Comparison of ENCODE assay signal across 1 cellular context in the genomic region with DNA sequence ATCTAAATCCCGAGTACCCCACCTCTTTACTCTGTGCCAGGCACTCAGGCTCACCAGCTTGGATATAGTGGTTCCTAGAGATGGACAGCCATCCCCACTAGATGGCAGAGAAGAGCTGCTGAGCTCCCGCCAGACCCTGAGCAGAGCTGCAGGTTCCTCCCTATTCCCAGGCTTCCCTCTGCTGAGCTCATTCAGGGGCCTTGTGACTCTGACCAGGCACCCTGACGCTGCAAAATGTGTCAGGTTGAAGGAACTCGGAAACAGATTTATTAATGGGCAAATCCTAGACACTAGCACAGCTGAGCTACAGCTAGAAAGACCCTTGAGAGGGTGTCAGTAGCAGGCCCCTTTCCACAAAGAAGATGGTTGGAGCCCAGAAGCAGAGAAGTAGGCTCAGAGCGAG.
TF ChIP-seq lines count a peak whose summit lies in the region.

No MANE protein-coding gene starts in this region.

TF ChIP-seq in K562, 482 proteins besides CTCF, POLR2A, EP300 and RAD21 (continued from another document and continues in another):
- TF ChIP-seq, protein P1, sequence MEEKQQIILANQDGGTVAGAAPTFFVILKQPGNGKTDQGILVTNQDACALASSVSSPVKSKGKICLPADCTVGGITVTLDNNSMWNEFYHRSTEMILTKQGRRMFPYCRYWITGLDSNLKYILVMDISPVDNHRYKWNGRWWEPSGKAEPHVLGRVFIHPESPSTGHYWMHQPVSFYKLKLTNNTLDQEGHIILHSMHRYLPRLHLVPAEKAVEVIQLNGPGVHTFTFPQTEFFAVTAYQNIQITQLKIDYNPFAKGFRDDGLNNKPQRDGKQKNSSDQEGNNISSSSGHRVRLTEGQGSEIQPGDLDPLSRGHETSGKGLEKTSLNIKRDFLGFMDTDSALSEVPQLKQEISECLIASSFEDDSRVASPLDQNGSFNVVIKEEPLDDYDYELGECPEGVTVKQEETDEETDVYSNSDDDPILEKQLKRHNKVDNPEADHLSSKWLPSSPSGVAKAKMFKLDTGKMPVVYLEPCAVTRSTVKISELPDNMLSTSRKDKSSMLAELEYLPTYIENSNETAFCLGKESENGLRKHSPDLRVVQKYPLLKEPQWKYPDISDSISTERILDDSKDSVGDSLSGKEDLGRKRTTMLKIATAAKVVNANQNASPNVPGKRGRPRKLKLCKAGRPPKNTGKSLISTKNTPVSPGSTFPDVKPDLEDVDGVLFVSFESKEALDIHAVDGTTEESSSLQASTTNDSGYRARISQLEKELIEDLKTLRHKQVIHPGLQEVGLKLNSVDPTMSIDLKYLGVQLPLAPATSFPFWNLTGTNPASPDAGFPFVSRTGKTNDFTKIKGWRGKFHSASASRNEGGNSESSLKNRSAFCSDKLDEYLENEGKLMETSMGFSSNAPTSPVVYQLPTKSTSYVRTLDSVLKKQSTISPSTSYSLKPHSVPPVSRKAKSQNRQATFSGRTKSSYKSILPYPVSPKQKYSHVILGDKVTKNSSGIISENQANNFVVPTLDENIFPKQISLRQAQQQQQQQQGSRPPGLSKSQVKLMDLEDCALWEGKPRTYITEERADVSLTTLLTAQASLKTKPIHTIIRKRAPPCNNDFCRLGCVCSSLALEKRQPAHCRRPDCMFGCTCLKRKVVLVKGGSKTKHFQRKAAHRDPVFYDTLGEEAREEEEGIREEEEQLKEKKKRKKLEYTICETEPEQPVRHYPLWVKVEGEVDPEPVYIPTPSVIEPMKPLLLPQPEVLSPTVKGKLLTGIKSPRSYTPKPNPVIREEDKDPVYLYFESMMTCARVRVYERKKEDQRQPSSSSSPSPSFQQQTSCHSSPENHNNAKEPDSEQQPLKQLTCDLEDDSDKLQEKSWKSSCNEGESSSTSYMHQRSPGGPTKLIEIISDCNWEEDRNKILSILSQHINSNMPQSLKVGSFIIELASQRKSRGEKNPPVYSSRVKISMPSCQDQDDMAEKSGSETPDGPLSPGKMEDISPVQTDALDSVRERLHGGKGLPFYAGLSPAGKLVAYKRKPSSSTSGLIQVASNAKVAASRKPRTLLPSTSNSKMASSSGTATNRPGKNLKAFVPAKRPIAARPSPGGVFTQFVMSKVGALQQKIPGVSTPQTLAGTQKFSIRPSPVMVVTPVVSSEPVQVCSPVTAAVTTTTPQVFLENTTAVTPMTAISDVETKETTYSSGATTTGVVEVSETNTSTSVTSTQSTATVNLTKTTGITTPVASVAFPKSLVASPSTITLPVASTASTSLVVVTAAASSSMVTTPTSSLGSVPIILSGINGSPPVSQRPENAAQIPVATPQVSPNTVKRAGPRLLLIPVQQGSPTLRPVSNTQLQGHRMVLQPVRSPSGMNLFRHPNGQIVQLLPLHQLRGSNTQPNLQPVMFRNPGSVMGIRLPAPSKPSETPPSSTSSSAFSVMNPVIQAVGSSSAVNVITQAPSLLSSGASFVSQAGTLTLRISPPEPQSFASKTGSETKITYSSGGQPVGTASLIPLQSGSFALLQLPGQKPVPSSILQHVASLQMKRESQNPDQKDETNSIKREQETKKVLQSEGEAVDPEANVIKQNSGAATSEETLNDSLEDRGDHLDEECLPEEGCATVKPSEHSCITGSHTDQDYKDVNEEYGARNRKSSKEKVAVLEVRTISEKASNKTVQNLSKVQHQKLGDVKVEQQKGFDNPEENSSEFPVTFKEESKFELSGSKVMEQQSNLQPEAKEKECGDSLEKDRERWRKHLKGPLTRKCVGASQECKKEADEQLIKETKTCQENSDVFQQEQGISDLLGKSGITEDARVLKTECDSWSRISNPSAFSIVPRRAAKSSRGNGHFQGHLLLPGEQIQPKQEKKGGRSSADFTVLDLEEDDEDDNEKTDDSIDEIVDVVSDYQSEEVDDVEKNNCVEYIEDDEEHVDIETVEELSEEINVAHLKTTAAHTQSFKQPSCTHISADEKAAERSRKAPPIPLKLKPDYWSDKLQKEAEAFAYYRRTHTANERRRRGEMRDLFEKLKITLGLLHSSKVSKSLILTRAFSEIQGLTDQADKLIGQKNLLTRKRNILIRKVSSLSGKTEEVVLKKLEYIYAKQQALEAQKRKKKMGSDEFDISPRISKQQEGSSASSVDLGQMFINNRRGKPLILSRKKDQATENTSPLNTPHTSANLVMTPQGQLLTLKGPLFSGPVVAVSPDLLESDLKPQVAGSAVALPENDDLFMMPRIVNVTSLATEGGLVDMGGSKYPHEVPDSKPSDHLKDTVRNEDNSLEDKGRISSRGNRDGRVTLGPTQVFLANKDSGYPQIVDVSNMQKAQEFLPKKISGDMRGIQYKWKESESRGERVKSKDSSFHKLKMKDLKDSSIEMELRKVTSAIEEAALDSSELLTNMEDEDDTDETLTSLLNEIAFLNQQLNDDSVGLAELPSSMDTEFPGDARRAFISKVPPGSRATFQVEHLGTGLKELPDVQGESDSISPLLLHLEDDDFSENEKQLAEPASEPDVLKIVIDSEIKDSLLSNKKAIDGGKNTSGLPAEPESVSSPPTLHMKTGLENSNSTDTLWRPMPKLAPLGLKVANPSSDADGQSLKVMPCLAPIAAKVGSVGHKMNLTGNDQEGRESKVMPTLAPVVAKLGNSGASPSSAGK (IDR thresholded peaks at IDR 0.05): peak; percentile 14; the same call in 1 of the 2 replicates
- TF ChIP-seq CBX1 (IDR thresholded peaks at IDR 0.05; ENCODE audit: low read depth): no peak
- TF ChIP-seq ZNF408 (CRISPR knock-in tag; IDR thresholded peaks at IDR 0.05; ENCODE audit: low read depth): no peak
- no peak for TF ChIP-seq ZZZ3 (IDR thresholded peaks at IDR 0.05)
- no peak for TF ChIP-seq HOXB6 (CRISPR knock-in tag; IDR thresholded peaks at IDR 0.05; ENCODE audit: borderline replicate concordance)
- no peak for TF ChIP-seq RBM14 (IDR thresholded peaks at IDR 0.05; ENCODE audit: borderline replicate concordance, insufficient read depth, low read depth, low read length)
- TF ChIP-seq, protein P2, sequence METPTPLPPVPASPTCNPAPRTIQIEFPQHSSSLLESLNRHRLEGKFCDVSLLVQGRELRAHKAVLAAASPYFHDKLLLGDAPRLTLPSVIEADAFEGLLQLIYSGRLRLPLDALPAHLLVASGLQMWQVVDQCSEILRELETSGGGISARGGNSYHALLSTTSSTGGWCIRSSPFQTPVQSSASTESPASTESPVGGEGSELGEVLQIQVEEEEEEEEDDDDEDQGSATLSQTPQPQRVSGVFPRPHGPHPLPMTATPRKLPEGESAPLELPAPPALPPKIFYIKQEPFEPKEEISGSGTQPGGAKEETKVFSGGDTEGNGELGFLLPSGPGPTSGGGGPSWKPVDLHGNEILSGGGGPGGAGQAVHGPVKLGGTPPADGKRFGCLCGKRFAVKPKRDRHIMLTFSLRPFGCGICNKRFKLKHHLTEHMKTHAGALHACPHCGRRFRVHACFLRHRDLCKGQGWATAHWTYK (CRISPR knock-in tag; IDR thresholded peaks at IDR 0.05): no peak
- TF ChIP-seq POLR2H (tag; IDR thresholded peaks at IDR 0.05; ENCODE audit: low read depth): no peak
- TF ChIP-seq, protein P3, sequence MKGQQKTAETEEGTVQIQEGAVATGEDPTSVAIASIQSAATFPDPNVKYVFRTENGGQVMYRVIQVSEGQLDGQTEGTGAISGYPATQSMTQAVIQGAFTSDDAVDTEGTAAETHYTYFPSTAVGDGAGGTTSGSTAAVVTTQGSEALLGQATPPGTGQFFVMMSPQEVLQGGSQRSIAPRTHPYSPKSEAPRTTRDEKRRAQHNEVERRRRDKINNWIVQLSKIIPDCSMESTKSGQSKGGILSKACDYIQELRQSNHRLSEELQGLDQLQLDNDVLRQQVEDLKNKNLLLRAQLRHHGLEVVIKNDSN (CRISPR knock-in tag; IDR thresholded peaks at IDR 0.05): 0 out of 2 replicates have a peak, but pooled peaks have one; percentile 8
- TF ChIP-seq SMARCB1 (IDR thresholded peaks at IDR 0.05; ENCODE audit: insufficient read length, low read depth): no peak
- no peak for TF ChIP-seq GATAD2B (IDR thresholded peaks at IDR 0.05; ENCODE audit: borderline replicate concordance)
- no peak for TF ChIP-seq BDP1 (IDR thresholded peaks at IDR 0.05; ENCODE audit: insufficient read depth, insufficient read length)
- peak; percentile 36; the same call in 1 of the 2 replicates for TF ChIP-seq RB1 (IDR thresholded peaks at IDR 0.05; ENCODE audit: low read depth)
- TF ChIP-seq ZNF431 (CRISPR knock-in tag; IDR thresholded peaks at IDR 0.05): no peak
- no peak for TF ChIP-seq SMARCE1 (IDR thresholded peaks at IDR 0.05)
- no peak for TF ChIP-seq ZBTB1 (CRISPR knock-in tag; IDR thresholded peaks at IDR 0.05; ENCODE audit: borderline replicate concordance, low read depth)
- no peak for TF ChIP-seq PHTF2 (CRISPR knock-in tag; IDR thresholded peaks at IDR 0.05)
- no peak for TF ChIP-seq YY1 (IDR thresholded peaks at IDR 0.05; ENCODE audit: borderline replicate concordance in 1 of 3, control insufficient read depth in 1 of 3, extremely low read depth in 1 of 3, insufficient read depth in 3 of 3, insufficient read length in 1 of 3, insufficient replicate concordance in 2 of 3, low read depth in 1 of 3, low read length in 2 of 3)
- TF ChIP-seq SMARCA4 (IDR thresholded peaks at IDR 0.05): 0 out of 2 replicates have a peak, but pooled peaks have one; percentile 12
- TF ChIP-seq MED1 (CRISPR knock-in tag; IDR thresholded peaks at IDR 0.05; ENCODE audit: borderline replicate concordance): no peak
- TF ChIP-seq, protein P4, sequence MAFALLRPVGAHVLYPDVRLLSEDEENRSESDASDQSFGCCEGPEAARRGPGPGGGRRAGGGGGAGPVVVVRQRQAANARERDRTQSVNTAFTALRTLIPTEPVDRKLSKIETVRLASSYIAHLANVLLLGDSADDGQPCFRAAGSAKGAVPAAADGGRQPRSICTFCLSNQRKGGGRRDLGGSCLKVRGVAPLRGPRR (CRISPR knock-in tag; IDR thresholded peaks at IDR 0.05): no peak
- TF ChIP-seq, protein P5, sequence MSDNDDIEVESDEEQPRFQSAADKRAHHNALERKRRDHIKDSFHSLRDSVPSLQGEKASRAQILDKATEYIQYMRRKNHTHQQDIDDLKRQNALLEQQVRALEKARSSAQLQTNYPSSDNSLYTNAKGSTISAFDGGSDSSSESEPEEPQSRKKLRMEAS (CRISPR knock-in tag; IDR thresholded peaks at IDR 0.05): no peak
- no peak for TF ChIP-seq NR2C1 (IDR thresholded peaks at IDR 0.05)
- TF ChIP-seq NR2C1 (tag; IDR thresholded peaks at IDR 0.05): no peak
- TF ChIP-seq, protein P6, sequence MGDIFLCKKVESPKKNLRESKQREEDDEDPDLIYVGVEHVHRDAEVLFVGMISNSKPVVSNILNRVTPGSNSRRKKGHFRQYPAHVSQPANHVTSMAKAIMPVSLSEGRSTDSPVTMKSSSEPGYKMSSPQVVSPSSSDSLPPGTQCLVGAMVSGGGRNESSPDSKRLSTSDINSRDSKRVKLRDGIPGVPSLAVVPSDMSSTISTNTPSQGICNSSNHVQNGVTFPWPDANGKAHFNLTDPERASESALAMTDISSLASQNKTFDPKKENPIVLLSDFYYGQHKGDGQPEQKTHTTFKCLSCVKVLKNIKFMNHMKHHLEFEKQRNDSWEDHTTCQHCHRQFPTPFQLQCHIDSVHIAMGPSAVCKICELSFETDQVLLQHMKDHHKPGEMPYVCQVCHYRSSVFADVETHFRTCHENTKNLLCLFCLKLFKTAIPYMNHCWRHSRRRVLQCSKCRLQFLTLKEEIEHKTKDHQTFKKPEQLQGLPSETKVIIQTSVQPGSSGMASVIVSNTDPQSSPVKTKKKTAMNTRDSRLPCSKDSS (IDR thresholded peaks at IDR 0.05; ENCODE audit: low read depth, partially characterized antibody): no peak
- TF ChIP-seq MEF2A (IDR thresholded peaks at IDR 0.05; ENCODE audit: control insufficient read depth, low read depth, low read length): no peak
- 0 out of 2 replicates have a peak, but pooled peaks have one; percentile 20 for TF ChIP-seq SMAD4 (CRISPR knock-in tag; conservative IDR thresholded peaks at IDR 0.05)
- TF ChIP-seq LEF1 (IDR thresholded peaks at IDR 0.05): no peak
- no peak for TF ChIP-seq ZC3H11A (IDR thresholded peaks at IDR 0.05; ENCODE audit: low read depth, low read length)
- TF ChIP-seq, protein P7, sequence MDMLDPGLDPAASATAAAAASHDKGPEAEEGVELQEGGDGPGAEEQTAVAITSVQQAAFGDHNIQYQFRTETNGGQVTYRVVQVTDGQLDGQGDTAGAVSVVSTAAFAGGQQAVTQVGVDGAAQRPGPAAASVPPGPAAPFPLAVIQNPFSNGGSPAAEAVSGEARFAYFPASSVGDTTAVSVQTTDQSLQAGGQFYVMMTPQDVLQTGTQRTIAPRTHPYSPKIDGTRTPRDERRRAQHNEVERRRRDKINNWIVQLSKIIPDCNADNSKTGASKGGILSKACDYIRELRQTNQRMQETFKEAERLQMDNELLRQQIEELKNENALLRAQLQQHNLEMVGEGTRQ (CRISPR knock-in tag; IDR thresholded peaks at IDR 0.05): no peak
- TF ChIP-seq PURB (CRISPR knock-in tag; IDR thresholded peaks at IDR 0.05; ENCODE audit: low read depth): no peak
- no peak for TF ChIP-seq NR2C2 (CRISPR knock-in tag; IDR thresholded peaks at IDR 0.05)
- TF ChIP-seq NR2C2 (tag; IDR thresholded peaks at IDR 0.05): peak; percentile 53; the same call in 1 of the 2 replicates
- no peak for TF ChIP-seq BRD9 (IDR thresholded peaks at IDR 0.05; ENCODE audit: low read depth, partially characterized antibody)
- TF ChIP-seq, protein P8, sequence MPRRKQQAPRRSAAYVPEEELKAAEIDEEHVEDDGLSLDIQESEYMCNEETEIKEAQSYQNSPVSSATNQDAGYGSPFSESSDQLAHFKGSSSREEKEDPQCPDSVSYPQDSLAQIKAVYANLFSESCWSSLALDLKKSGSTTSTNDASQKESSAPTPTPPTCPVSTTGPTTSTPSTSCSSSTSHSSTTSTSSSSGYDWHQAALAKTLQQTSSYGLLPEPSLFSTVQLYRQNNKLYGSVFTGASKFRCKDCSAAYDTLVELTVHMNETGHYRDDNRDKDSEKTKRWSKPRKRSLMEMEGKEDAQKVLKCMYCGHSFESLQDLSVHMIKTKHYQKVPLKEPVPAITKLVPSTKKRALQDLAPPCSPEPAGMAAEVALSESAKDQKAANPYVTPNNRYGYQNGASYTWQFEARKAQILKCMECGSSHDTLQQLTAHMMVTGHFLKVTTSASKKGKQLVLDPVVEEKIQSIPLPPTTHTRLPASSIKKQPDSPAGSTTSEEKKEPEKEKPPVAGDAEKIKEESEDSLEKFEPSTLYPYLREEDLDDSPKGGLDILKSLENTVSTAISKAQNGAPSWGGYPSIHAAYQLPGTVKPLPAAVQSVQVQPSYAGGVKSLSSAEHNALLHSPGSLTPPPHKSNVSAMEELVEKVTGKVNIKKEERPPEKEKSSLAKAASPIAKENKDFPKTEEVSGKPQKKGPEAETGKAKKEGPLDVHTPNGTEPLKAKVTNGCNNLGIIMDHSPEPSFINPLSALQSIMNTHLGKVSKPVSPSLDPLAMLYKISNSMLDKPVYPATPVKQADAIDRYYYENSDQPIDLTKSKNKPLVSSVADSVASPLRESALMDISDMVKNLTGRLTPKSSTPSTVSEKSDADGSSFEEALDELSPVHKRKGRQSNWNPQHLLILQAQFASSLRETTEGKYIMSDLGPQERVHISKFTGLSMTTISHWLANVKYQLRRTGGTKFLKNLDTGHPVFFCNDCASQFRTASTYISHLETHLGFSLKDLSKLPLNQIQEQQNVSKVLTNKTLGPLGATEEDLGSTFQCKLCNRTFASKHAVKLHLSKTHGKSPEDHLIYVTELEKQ (CRISPR knock-in tag; IDR thresholded peaks at IDR 0.05): no peak
- no peak for TF ChIP-seq MTA2 (IDR thresholded peaks at IDR 0.05; ENCODE audit: low read depth)
- no peak for TF ChIP-seq SMARCA5 (IDR thresholded peaks at IDR 0.05)
- TF ChIP-seq SIN3A (IDR thresholded peaks at IDR 0.05; ENCODE audit: borderline replicate concordance in 2 of 2, control insufficient read depth in 1 of 2, low read depth in 2 of 2, low read length in 2 of 2): no peak
- no peak for TF ChIP-seq TFAM (CRISPR knock-in tag; conservative IDR thresholded peaks at IDR 0.05)
- TF ChIP-seq HSF4 (CRISPR knock-in tag; IDR thresholded peaks at IDR 0.05; ENCODE audit: borderline replicate concordance): no peak
- TF ChIP-seq HDAC3 (IDR thresholded peaks at IDR 0.05; ENCODE audit: borderline replicate concordance, partially characterized antibody): no peak
